ENCODE assay signal across 19 cellular contexts in the genomic region with DNA sequence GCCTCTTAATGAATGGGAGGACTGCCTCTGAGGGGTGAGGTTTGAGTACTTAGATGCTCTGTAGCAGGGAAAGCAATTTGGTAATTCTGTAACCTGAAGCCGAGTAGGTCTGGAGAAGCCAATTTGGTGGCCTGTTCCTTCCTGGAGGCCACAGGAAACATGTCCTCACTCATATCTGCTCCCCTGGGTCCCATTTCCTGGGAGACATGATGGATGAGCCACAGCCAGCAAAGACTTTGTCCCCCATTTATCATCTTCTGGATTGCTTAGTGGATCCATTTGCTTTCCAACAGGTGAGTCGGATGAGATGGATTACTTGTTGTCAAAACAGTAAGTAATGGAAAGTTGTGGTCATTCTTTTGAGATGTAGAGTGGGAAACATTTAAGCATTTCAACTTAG.
DNase-seq lines count a peak whose midpoint lies in the region; ATAC-seq, FAIRE-seq and TF ChIP-seq lines count a peak whose summit lies in the region.
"Had no signal": no experiment of that assay in that cellular context is flagged by ENCODE, and none has a peak within 500 bp of the region (broad histone marks: within the 10 kb centered on the region; RNA-seq: fewer than 3 reads in every experiment).

No MANE protein-coding gene starts in this region.

- no peak overlapping the region for H3K4me2 ChIP-seq in astrocyte (ENCODE audit: low read length)
- H3K4me2 ChIP-seq: BLaER1 had no signal

- H3K4me3 ChIP-seq in astrocyte (ENCODE audit: insufficient read depth, low read depth, low read length): no peak overlapping the region
- H3K4me3 ChIP-seq: BLaER1 had no signal

- peaks cover 3% of the 10 kb centered on the region for H3K27me3 Mint-ChIP-seq in astrocyte (ENCODE audit: low read depth, unreplicated experiment)
- H3K27me3 Mint-ChIP-seq: CD8-positive, alpha-beta memory T cell had no signal

- TF ChIP-seq CTCF in astrocyte (IDR thresholded peaks at IDR 0.05; ENCODE audit: insufficient read depth, low read depth, low read length): no peak

- H3K27ac ChIP-seq in astrocyte (ENCODE audit: low read depth, low read length): no peak overlapping the region
- H3K27ac ChIP-seq: BLaER1 had no signal

- no peaks in the 10 kb centered on the region for H3K79me2 ChIP-seq in astrocyte (ENCODE audit: insufficient read depth, low read length)

- H4K20me1 ChIP-seq in astrocyte (ENCODE audit: insufficient read depth, low read length): no peaks in the 10 kb centered on the region
- H4K20me1 ChIP-seq: BLaER1 had no signal

- FAIRE-seq in astrocyte (lab: Jason Lieb, UNC): peak; percentile 29
- FAIRE-seq: GM12892, GM19239 had no signal

- no peak overlapping the region for H3K9ac ChIP-seq in astrocyte (ENCODE audit: low read length)
- H3K9ac ChIP-seq: BLaER1 had no signal

- no peaks in the 10 kb centered on the region for H3K4me1 Mint-ChIP-seq in astrocyte (ENCODE audit: low read depth, unreplicated experiment)
- H3K4me1 Mint-ChIP-seq: CD8-positive, alpha-beta memory T cell had no signal

- H3K27ac Mint-ChIP-seq in astrocyte (ENCODE audit: unreplicated experiment): no peak overlapping the region
- H3K27ac Mint-ChIP-seq: CD8-positive, alpha-beta memory T cell; H9 had no signal

- H3K9me3 ChIP-seq in astrocyte (ENCODE audit: insufficient read depth, low read depth, low read length): no peaks in the 10 kb centered on the region
- H3K9me3 ChIP-seq: BLaER1, Caco-2 had no signal

- no peaks in the 10 kb centered on the region for H3K36me3 ChIP-seq in astrocyte (ENCODE audit: insufficient read depth, low read length)
- H3K36me3 ChIP-seq: BLaER1 had no signal

- H2AFZ ChIP-seq in astrocyte (ENCODE audit: low read depth, low read length): no peak overlapping the region

- no peaks in the 10 kb centered on the region for H3K36me3 Mint-ChIP-seq in astrocyte (ENCODE audit: low read depth, unreplicated experiment)

- H3K4me1 ChIP-seq in astrocyte (ENCODE audit: insufficient read depth, low read length): no peaks in the 10 kb centered on the region
- H3K4me1 ChIP-seq: BLaER1, Caco-2 had no signal

- no peak for ATAC-seq in HG02884 (IDR thresholded peaks at IDR 0.05; ENCODE audit: unreplicated experiment)

- H3K9me3 Mint-ChIP-seq in astrocyte (ENCODE audit: unreplicated experiment): peaks cover 2% of the 10 kb centered on the region

- DNase-seq in DMS53 (lab: John Stamatoyannopoulos, UW) (peak; percentile 17), DMS53 treated with DMSO at 0.1 percent for 48 hours (lab: John Stamatoyannopoulos, UW; ENCODE audit: unreplicated experiment) (no peak), LHCN-M2 (ENCODE audit: low read depth) (peak; percentile 10), astrocyte (ENCODE audit: low read depth) (peak; percentile 12), SKM-1 treated with dmso at 0.1 percent for 144 hours (lab: John Stamatoyannopoulos, UW; ENCODE audit: unreplicated experiment) (no peak), NCI-H146 (lab: John Stamatoyannopoulos, UW) (no peak)
- DNase-seq: 8988T; AML-193; Caco-2; CD8-positive, alpha-beta memory T cell; DMS79 treated with DMSO at 0.1 percent for 48 hours; EL; GDM1; GOT3; H9 had no signal

- no peak overlapping the region for H3K4me3 Mint-ChIP-seq in astrocyte (ENCODE audit: unreplicated experiment)
- H3K4me3 Mint-ChIP-seq: CD8-positive, alpha-beta memory T cell; H9 had no signal

- no peaks in the 10 kb centered on the region for H3K27me3 ChIP-seq in astrocyte (ENCODE audit: insufficient read depth, low read length)
- H3K27me3 ChIP-seq: BLaER1 had no signal

Comparison
In these comparisons a context has a peak if more than half of its experiments do, and no peak if none do; other contexts are left out.
1. DNase-seq: peak in DMS53 (single experiment), LHCN-M2 (single experiment) and astrocyte (single experiment); none in DMS53 treated with DMSO at 0.1 percent for 48 hours (single experiment), SKM-1 treated with dmso at 0.1 percent for 144 hours (single experiment) and NCI-H146 (single experiment).